Comparison of ENCODE assay signal across 2 cellular contexts in the genomic region with DNA sequence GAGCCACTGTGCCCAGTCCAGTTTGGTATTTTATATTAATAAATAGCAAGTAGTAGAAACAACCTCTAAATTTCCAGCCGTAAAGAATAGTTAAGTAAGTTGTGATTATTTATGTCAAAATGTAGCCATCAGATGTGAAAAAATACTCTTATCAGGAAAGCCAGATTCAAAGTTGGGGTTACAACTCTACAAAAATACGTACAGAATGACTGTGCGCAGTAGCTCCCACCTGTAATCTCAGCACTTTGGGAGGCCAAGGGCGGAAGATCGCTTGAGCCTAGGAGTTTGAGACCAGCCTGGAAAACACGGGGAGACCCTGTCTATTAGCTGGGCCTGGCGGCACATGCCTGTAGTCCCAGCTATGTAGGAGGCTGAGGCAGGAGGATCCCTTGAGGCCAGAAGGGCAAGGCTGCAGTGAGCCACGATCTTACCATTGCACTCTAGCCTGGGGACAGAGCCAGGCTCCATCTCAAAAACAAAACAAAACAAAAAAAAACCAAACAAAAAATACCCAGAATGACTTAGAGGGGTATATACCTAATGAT.
TF ChIP-seq lines count a peak whose summit lies in the region.

No MANE protein-coding gene starts in this region.

TF ChIP-seq in SK-N-SH, 30 proteins besides CTCF, POLR2A, EP300 and RAD21 (continued from another document):
- TF ChIP-seq GATA2 (CRISPR knock-in tag; IDR thresholded peaks at IDR 0.05) (no peak), MEF2A (IDR thresholded peaks at IDR 0.05; ENCODE audit: borderline replicate concordance, low read depth) (no peak), YY1 (IDR thresholded peaks at IDR 0.05; ENCODE audit: low read depth) (no peak), RFX5 (IDR thresholded peaks at IDR 0.05; ENCODE audit: low read length) (no peak), RCOR1 (IDR thresholded peaks at IDR 0.05; ENCODE audit: low read length) (no peak), FOXM1 (IDR thresholded peaks at IDR 0.05; ENCODE audit: low read depth) (no peak), MXI1 (IDR thresholded peaks at IDR 0.05; ENCODE audit: low read depth, low read length) (no peak), RXRA (IDR thresholded peaks at IDR 0.05; ENCODE audit: borderline replicate concordance, low read depth) (no peak), ELF1 (IDR thresholded peaks at IDR 0.05) (no peak), TAF1 (IDR thresholded peaks at IDR 0.05; ENCODE audit: borderline replicate concordance, low read depth, low read length) (no peak)
- TF ChIP-seq, protein P1, sequence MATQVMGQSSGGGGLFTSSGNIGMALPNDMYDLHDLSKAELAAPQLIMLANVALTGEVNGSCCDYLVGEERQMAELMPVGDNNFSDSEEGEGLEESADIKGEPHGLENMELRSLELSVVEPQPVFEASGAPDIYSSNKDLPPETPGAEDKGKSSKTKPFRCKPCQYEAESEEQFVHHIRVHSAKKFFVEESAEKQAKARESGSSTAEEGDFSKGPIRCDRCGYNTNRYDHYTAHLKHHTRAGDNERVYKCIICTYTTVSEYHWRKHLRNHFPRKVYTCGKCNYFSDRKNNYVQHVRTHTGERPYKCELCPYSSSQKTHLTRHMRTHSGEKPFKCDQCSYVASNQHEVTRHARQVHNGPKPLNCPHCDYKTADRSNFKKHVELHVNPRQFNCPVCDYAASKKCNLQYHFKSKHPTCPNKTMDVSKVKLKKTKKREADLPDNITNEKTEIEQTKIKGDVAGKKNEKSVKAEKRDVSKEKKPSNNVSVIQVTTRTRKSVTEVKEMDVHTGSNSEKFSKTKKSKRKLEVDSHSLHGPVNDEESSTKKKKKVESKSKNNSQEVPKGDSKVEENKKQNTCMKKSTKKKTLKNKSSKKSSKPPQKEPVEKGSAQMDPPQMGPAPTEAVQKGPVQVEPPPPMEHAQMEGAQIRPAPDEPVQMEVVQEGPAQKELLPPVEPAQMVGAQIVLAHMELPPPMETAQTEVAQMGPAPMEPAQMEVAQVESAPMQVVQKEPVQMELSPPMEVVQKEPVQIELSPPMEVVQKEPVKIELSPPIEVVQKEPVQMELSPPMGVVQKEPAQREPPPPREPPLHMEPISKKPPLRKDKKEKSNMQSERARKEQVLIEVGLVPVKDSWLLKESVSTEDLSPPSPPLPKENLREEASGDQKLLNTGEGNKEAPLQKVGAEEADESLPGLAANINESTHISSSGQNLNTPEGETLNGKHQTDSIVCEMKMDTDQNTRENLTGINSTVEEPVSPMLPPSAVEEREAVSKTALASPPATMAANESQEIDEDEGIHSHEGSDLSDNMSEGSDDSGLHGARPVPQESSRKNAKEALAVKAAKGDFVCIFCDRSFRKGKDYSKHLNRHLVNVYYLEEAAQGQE (IDR thresholded peaks at IDR 0.05; ENCODE audit: low read depth, low read length), result no peak
- TF ChIP-seq, protein P2, sequence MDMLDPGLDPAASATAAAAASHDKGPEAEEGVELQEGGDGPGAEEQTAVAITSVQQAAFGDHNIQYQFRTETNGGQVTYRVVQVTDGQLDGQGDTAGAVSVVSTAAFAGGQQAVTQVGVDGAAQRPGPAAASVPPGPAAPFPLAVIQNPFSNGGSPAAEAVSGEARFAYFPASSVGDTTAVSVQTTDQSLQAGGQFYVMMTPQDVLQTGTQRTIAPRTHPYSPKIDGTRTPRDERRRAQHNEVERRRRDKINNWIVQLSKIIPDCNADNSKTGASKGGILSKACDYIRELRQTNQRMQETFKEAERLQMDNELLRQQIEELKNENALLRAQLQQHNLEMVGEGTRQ (IDR thresholded peaks at IDR 0.05; ENCODE audit: borderline replicate concordance, low read depth, low read length), result no peak
- TF ChIP-seq, protein P3, sequence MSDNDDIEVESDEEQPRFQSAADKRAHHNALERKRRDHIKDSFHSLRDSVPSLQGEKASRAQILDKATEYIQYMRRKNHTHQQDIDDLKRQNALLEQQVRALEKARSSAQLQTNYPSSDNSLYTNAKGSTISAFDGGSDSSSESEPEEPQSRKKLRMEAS (IDR thresholded peaks at IDR 0.05; ENCODE audit: low read depth), result no peak
- TF ChIP-seq, protein P4, sequence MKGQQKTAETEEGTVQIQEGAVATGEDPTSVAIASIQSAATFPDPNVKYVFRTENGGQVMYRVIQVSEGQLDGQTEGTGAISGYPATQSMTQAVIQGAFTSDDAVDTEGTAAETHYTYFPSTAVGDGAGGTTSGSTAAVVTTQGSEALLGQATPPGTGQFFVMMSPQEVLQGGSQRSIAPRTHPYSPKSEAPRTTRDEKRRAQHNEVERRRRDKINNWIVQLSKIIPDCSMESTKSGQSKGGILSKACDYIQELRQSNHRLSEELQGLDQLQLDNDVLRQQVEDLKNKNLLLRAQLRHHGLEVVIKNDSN (IDR thresholded peaks at IDR 0.05; ENCODE audit: borderline replicate concordance, low read depth), result no peak
- TF ChIP-seq, protein P5, sequence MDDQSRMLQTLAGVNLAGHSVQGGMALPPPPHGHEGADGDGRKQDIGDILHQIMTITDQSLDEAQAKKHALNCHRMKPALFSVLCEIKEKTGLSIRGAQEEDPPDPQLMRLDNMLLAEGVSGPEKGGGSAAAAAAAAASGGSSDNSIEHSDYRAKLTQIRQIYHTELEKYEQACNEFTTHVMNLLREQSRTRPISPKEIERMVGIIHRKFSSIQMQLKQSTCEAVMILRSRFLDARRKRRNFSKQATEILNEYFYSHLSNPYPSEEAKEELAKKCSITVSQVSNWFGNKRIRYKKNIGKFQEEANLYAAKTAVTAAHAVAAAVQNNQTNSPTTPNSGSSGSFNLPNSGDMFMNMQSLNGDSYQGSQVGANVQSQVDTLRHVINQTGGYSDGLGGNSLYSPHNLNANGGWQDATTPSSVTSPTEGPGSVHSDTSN (IDR thresholded peaks at IDR 0.05), result no peak
TF ChIP-seq in SK-N-SH: peak in this region for 0.

TF ChIP-seq in SK-N-SH treated with all-trans-retinoic acid at 6 μM for 48 hours, 23 proteins besides CTCF, POLR2A, EP300 and RAD21 (continued from another document):
- TF ChIP-seq, protein P6, sequence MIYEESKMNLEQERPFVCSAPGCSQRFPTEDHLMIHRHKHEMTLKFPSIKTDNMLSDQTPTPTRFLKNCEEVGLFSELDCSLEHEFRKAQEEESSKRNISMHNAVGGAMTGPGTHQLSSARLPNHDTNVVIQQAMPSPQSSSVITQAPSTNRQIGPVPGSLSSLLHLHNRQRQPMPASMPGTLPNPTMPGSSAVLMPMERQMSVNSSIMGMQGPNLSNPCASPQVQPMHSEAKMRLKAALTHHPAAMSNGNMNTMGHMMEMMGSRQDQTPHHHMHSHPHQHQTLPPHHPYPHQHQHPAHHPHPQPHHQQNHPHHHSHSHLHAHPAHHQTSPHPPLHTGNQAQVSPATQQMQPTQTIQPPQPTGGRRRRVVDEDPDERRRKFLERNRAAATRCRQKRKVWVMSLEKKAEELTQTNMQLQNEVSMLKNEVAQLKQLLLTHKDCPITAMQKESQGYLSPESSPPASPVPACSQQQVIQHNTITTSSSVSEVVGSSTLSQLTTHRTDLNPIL (CRISPR knock-in tag; IDR thresholded peaks at IDR 0.05; ENCODE audit: low read depth), result no peak
- TF ChIP-seq, protein P7, sequence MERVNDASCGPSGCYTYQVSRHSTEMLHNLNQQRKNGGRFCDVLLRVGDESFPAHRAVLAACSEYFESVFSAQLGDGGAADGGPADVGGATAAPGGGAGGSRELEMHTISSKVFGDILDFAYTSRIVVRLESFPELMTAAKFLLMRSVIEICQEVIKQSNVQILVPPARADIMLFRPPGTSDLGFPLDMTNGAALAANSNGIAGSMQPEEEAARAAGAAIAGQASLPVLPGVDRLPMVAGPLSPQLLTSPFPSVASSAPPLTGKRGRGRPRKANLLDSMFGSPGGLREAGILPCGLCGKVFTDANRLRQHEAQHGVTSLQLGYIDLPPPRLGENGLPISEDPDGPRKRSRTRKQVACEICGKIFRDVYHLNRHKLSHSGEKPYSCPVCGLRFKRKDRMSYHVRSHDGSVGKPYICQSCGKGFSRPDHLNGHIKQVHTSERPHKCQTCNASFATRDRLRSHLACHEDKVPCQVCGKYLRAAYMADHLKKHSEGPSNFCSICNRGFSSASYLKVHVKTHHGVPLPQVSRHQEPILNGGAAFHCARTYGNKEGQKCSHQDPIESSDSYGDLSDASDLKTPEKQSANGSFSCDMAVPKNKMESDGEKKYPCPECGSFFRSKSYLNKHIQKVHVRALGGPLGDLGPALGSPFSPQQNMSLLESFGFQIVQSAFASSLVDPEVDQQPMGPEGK (CRISPR knock-in tag; IDR thresholded peaks at IDR 0.05; ENCODE audit: borderline replicate concordance), result no peak
- TF ChIP-seq, protein P8, sequence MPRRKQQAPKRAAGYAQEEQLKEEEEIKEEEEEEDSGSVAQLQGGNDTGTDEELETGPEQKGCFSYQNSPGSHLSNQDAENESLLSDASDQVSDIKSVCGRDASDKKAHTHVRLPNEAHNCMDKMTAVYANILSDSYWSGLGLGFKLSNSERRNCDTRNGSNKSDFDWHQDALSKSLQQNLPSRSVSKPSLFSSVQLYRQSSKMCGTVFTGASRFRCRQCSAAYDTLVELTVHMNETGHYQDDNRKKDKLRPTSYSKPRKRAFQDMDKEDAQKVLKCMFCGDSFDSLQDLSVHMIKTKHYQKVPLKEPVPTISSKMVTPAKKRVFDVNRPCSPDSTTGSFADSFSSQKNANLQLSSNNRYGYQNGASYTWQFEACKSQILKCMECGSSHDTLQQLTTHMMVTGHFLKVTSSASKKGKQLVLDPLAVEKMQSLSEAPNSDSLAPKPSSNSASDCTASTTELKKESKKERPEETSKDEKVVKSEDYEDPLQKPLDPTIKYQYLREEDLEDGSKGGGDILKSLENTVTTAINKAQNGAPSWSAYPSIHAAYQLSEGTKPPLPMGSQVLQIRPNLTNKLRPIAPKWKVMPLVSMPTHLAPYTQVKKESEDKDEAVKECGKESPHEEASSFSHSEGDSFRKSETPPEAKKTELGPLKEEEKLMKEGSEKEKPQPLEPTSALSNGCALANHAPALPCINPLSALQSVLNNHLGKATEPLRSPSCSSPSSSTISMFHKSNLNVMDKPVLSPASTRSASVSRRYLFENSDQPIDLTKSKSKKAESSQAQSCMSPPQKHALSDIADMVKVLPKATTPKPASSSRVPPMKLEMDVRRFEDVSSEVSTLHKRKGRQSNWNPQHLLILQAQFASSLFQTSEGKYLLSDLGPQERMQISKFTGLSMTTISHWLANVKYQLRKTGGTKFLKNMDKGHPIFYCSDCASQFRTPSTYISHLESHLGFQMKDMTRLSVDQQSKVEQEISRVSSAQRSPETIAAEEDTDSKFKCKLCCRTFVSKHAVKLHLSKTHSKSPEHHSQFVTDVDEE (CRISPR knock-in tag; IDR thresholded peaks at IDR 0.05), result no peak
- TF ChIP-seq ZNF565 (CRISPR knock-in tag; conservative IDR thresholded peaks at IDR 0.05; ENCODE audit: low read depth), result no peak
- TF ChIP-seq SNAI2 (CRISPR knock-in tag; IDR thresholded peaks at IDR 0.05), result no peak
- no peak for TF ChIP-seq GLIS3 (CRISPR knock-in tag; IDR thresholded peaks at IDR 0.05)
- no peak for TF ChIP-seq ZNF70 (CRISPR knock-in tag; IDR thresholded peaks at IDR 0.05)
- TF ChIP-seq ESRRG (CRISPR knock-in tag; IDR thresholded peaks at IDR 0.05), result no peak
- TF ChIP-seq ZNF8 (CRISPR knock-in tag; IDR thresholded peaks at IDR 0.05), result no peak
- TF ChIP-seq ZFP3 (CRISPR knock-in tag; IDR thresholded peaks at IDR 0.05), result no peak
- TF ChIP-seq TCF4 (CRISPR knock-in tag; IDR thresholded peaks at IDR 0.05; ENCODE audit: borderline replicate concordance), result no peak
- no peak for TF ChIP-seq ZFP30 (CRISPR knock-in tag; IDR thresholded peaks at IDR 0.05)
- TF ChIP-seq RARB (CRISPR knock-in tag; IDR thresholded peaks at IDR 0.05), result no peak
- TF ChIP-seq, protein P9, sequence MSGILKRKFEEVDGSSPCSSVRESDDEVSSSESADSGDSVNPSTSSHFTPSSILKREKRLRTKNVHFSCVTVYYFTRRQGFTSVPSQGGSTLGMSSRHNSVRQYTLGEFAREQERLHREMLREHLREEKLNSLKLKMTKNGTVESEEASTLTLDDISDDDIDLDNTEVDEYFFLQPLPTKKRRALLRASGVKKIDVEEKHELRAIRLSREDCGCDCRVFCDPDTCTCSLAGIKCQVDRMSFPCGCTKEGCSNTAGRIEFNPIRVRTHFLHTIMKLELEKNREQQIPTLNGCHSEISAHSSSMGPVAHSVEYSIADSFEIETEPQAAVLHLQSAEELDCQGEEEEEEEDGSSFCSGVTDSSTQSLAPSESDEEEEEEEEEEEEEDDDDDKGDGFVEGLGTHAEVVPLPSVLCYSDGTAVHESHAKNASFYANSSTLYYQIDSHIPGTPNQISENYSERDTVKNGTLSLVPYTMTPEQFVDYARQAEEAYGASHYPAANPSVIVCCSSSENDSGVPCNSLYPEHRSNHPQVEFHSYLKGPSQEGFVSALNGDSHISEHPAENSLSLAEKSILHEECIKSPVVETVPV (CRISPR knock-in tag; IDR thresholded peaks at IDR 0.05), result no peak
- no peak for TF ChIP-seq TOX (CRISPR knock-in tag; IDR thresholded peaks at IDR 0.05; ENCODE audit: borderline replicate concordance)
- TF ChIP-seq OSR1 (CRISPR knock-in tag; IDR thresholded peaks at IDR 0.05), result no peak
- TF ChIP-seq ARNTL (CRISPR knock-in tag; IDR thresholded peaks at IDR 0.05; ENCODE audit: borderline replicate concordance, low read depth), result no peak
